8 cellular contexts compared by ENCODE assay signal in genomic region chr5:43019293-43019614, GRCh38. TPM values are rescaled to one million over a fixed set of nuclear protein-coding genes. Genes with fewer than 3 reads are reported as not detected.
DNase-seq lines count a peak whose midpoint lies in the region; ATAC-seq and TF ChIP-seq lines count a peak whose summit lies in the region.

No MANE protein-coding gene starts in this region.

- H3K4me1 Mint-ChIP-seq in CD4-positive, alpha-beta memory T cell = peaks cover 26 to 70% (median 38%) of the 10 kb centered on the region in 4 donors
- peaks cover 31 to 46% of the 10 kb centered on the region in 2 donors for H3K4me1 Mint-ChIP-seq in effector memory CD8-positive, alpha-beta T cell (ENCODE audit: low read depth in 2 of 2)
- H3K4me1 Mint-ChIP-seq in neural progenitor cell = peaks cover 28% of the 10 kb centered on the region

- CTCF ChIA-PET in CD4-positive, alpha-beta memory T cell (lab: Charles Lee; ENCODE audit: partially characterized antibody) = interaction anchor here (1.4 to 11.2 kb wide), 15 partner anchors 9 to 465 kb away, joined by 3 to 226 read pairs (median 14); partner anchors contain the start of genes ANXA2R, TMEM267 and ZNF131

- H3K4me1 ChIP-seq in CD4-positive, alpha-beta memory T cell (ENCODE audit: insufficient read depth, low read length) = peaks cover 42% of the 10 kb centered on the region
- H3K4me1 ChIP-seq in Karpas-422 (ENCODE audit: low read length) (peaks cover 35% of the 10 kb centered on the region), neural progenitor cell (peaks cover 18% of the 10 kb centered on the region)

- H3K27me3 ChIP-seq in CD4-positive, alpha-beta memory T cell (ENCODE audit: insufficient read depth, low read length) = no peaks in the 10 kb centered on the region
- H3K27me3 ChIP-seq in Karpas-422 (ENCODE audit: low read length) (no peaks in the 10 kb centered on the region), neural progenitor cell (peaks cover 99% of the 10 kb centered on the region)

- peak overlapping the region; percentile 94 to 99 (median 98) for H3K4me3 Mint-ChIP-seq in CD4-positive, alpha-beta memory T cell
- peak overlapping the region; percentile 96 to 98 for H3K4me3 Mint-ChIP-seq in effector memory CD8-positive, alpha-beta T cell
- H3K4me3 Mint-ChIP-seq in neural progenitor cell = peak overlapping the region; percentile 91

- H3K27me3 Mint-ChIP-seq in CD4-positive, alpha-beta memory T cell = no peaks in the 10 kb centered on the region
- no peaks in the 10 kb centered on the region for H3K27me3 Mint-ChIP-seq in effector memory CD8-positive, alpha-beta T cell
- H3K27me3 Mint-ChIP-seq in neural progenitor cell (ENCODE audit: insufficient read depth, low read depth) = peaks cover 59% of the 10 kb centered on the region

- H4K20me1 ChIP-seq in Karpas-422 (ENCODE audit: insufficient read depth, low read depth, low read length) (no peaks in the 10 kb centered on the region), neural progenitor cell (ENCODE audit: low read depth) (peaks cover 51% of the 10 kb centered on the region)

- H3K9me3 ChIP-seq in CD4-positive, alpha-beta memory T cell (ENCODE audit: control insufficient read depth in 1 of 2, low read length in 2 of 2) = no peaks in the 10 kb centered on the region
- no peaks in the 10 kb centered on the region for H3K9me3 ChIP-seq in Karpas-422 (ENCODE audit: low read length)
- H3K9me3 ChIP-seq in neural progenitor cell (ENCODE audit: low read depth) = no peaks in the 10 kb centered on the region

- H3K36me3 ChIP-seq in CD4-positive, alpha-beta memory T cell (ENCODE audit: insufficient read depth, low read length) = no peaks in the 10 kb centered on the region
- H3K36me3 ChIP-seq in Karpas-422 (ENCODE audit: insufficient read depth, low read length) (no peaks in the 10 kb centered on the region), neural progenitor cell (no peaks in the 10 kb centered on the region)

- no peak for DNase-seq in CD4-positive, alpha-beta memory T cell
- no peak for DNase-seq in Karpas-422
- no peak for DNase-seq in effector memory CD8-positive, alpha-beta T cell
- no peak for DNase-seq in neural progenitor cell (ENCODE audit: low spot score)
- DNase-seq in NOMO-1 treated with dmso at 0.1 percent for 144 hours (lab: John Stamatoyannopoulos, UW; ENCODE audit: unreplicated experiment) = no peak
- DNase-seq in left colon = no peak
- DNase-seq in dermis blood vessel endothelial cell = no peak

- no peaks in the 10 kb centered on the region for H3K79me2 ChIP-seq in Karpas-422 (ENCODE audit: low read length)
- H3K79me2 ChIP-seq in neural progenitor cell (ENCODE audit: low read depth) = no peaks in the 10 kb centered on the region

- H3K27ac Mint-ChIP-seq in CD4-positive, alpha-beta memory T cell = peak overlapping the region; percentile 99 to 100 (median 100)
- peak overlapping the region; percentile 100 for H3K27ac Mint-ChIP-seq in effector memory CD8-positive, alpha-beta T cell
- no peak overlapping the region for H3K27ac Mint-ChIP-seq in neural progenitor cell

- peaks cover 0 to 18% (median 0%) of the 10 kb centered on the region in 8 donors for H3K9me3 Mint-ChIP-seq in CD4-positive, alpha-beta memory T cell
- no peaks in the 10 kb centered on the region for H3K9me3 Mint-ChIP-seq in effector memory CD8-positive, alpha-beta T cell
- no peaks in the 10 kb centered on the region for H3K9me3 Mint-ChIP-seq in neural progenitor cell

- H3K9me2 ChIP-seq in Karpas-422 (replicated peaks; ENCODE audit: insufficient read depth, low read length) = no peaks in the 10 kb centered on the region

- intact Hi-C loops in CD4-positive, alpha-beta memory T cell (cut with micrococcal nuclease) = loop anchor here (1.0 to 5.0 kb wide), 2 partner anchors 68 to 463 kb away; partner anchors contain the start of gene TMEM267
- intact Hi-C loops in left colon (cut with DNase I, micrococcal nuclease) = no loop called here

- H3K4me2 ChIP-seq in Karpas-422 (ENCODE audit: low read depth, low read length, poor library complexity, severe bottlenecking) (peak overlapping the region; percentile 84), neural progenitor cell (peak overlapping the region; percentile 75)

- H2AFZ ChIP-seq in Karpas-422 (ENCODE audit: low read length) = peak overlapping the region; percentile 73
- no peak overlapping the region for H2AFZ ChIP-seq in neural progenitor cell (replicated peaks)

- peak overlapping the region; percentile 94 for H3K27ac ChIP-seq in CD4-positive, alpha-beta memory T cell (ENCODE audit: low read depth, low read length)
- peak overlapping the region; percentile 88 for H3K27ac ChIP-seq in Karpas-422 (ENCODE audit: low read length)
- no peak overlapping the region for H3K27ac ChIP-seq in neural progenitor cell

- peaks cover 29% of the 10 kb centered on the region for H3F3A ChIP-seq in neural progenitor cell (ENCODE audit: low read depth)

- H3K9ac ChIP-seq in Karpas-422 (ENCODE audit: low read length) (peak overlapping the region; percentile 66), neural progenitor cell (no peak overlapping the region)

- peaks cover 0 to 28% of the 10 kb centered on the region in 2 donors for H3K36me3 Mint-ChIP-seq in CD4-positive, alpha-beta memory T cell
- H3K36me3 Mint-ChIP-seq in effector memory CD8-positive, alpha-beta T cell (ENCODE audit: insufficient read depth) = peaks cover 51% of the 10 kb centered on the region
- no peaks in the 10 kb centered on the region for H3K36me3 Mint-ChIP-seq in neural progenitor cell

- peak overlapping the region; percentile 73 for H3K4me3 ChIP-seq in CD4-positive, alpha-beta memory T cell (ENCODE audit: low read length in 2 of 2)
- H3K4me3 ChIP-seq in Karpas-422 (ENCODE audit: low read length) = peak overlapping the region; percentile 70
- peak overlapping the region; percentile 52 for H3K4me3 ChIP-seq in neural progenitor cell

- POLR2A ChIA-PET in CD4-positive, alpha-beta memory T cell (lab: Charles Lee; ENCODE audit: partially characterized antibody) = interaction anchor here (0.7 to 20.1 kb wide), 29 partner anchors 10 to 1149 kb away, joined by 3 to 1197 read pairs (median 7); partner anchors contain the start of genes ANXA2R, FBXO4, HMGCS1 and OXCT1

- no peak for TF ChIP-seq CTCF in neural progenitor cell (IDR thresholded peaks at IDR 0.05)

- ATAC-seq in effector memory CD8-positive, alpha-beta T cell (replicated peaks) = no peak
- ATAC-seq in left colon (no peak), GM21367 (IDR thresholded peaks at IDR 0.05; ENCODE audit: unreplicated experiment) (no peak)

RNA-seq across cellular contexts. Expression of gene ANXA2R, which starts 20.9 kb away (rescaled TPM):
- 10 to 100 TPM; 43.4 to 47.8 TPM for total RNA-seq in CD4-positive, alpha-beta memory T cell
- 10 to 100 TPM; 35.8 to 47.0 TPM for polyA plus RNA-seq in CD4-positive, alpha-beta memory T cell
- total RNA-seq in Karpas-422 (2014; rRNA removed; shearing (Covaris generic); ENCODE audit: low replicate concordance) = 9.0 and 15.3 TPM in 2 replicates
- total RNA-seq in neural progenitor cell (ENCODE audit: low replicate concordance) (0.17 and 0.74 TPM in 2 replicates), left colon (1 to 10 TPM; 1.0 to 1.3 TPM), dermis blood vessel endothelial cell (7.7 and 7.8 TPM in 2 replicates)
